ENCODE assay signal across 16 cellular contexts in the genomic region with DNA sequence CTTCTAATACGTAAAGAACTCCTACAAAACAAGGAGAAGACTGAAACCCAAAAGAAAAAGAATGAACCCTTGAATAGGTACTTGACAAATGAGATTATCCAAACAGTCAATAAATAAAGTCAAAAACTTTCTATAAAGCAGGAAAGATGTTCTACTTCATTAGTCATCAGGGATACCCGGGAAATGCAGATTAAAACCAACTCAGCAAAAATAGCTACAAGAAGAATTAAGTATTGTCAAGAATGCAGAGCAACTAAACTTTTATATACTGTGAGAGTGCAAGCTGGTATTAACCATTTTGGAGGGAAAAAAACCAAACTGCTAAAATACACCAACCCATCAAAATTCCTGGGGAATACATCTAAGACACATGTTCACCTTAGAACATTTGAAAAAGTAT.
"Had no signal": no experiment of that assay in that cellular context is flagged by ENCODE, and none has a peak within 500 bp of the region (broad histone marks: within the 10 kb centered on the region; RNA-seq: fewer than 3 reads in every experiment).

No MANE protein-coding gene starts in this region.

- H3K36me3 ChIP-seq: uterus had no signal

- DNase-seq: activated T-cell treated with anti-CD3 and anti-CD28 coated beads, Interleukin-2, amount 50 U/mL, for 1 hour; adrenal gland; esophagus squamous epithelium; heart right ventricle; kidney; lower lobe of right lung; mesendoderm; naive B cell; nucleus accumbens; stimulated activated CD4-positive, alpha-beta T cell treated with anti-CD3 and anti-CD28 coated beads, Interleukin-2, amount 100 ng/mL, for 48 hours; stimulated activated CD8-positive, alpha-beta memory T cell treated with anti-CD3 and anti-CD28 coated beads, Interleukin-4, amount 100 ng/mL, for 48 hours; stimulated activated naive B cell treated with anti-CD40 and anti-IgM and Interleukin-4, amounts not matched to agents 10 μg/mL and 1 μg/mL and 100 μg/mL, for 72 hours; T1000; trophoblast cell; uterus had no signal

- H3K27me3 ChIP-seq: adrenal gland, esophagus squamous epithelium, heart right ventricle, uterus had no signal

- H3K4me3 ChIP-seq: adrenal gland, coronary artery, esophagus squamous epithelium, heart right ventricle, lower lobe of right lung, uterus had no signal

- H3K9me3 ChIP-seq: adrenal gland, esophagus squamous epithelium, heart right ventricle, lower lobe of right lung, uterus had no signal

- H3K27ac ChIP-seq: adrenal gland, coronary artery, esophagus squamous epithelium, heart right ventricle, lower lobe of right lung, uterus had no signal
